Comparison of ENCODE assay signal across 1 cellular context in genomic region chr19:7522072-7522922, GRCh38.
A peak's percentile ranks its signal among the peaks of the same experiment; 100 is the strongest.
TF ChIP-seq lines count a peak whose summit lies in the region.

MCOLN1 (plus strand) TSS chr19:7522624; CDS start chr19:7522751, 127 bp downstream.

TF ChIP-seq in GM12878, 131 proteins besides CTCF, POLR2A, EP300 and RAD21 (continued from another document):
- TF ChIP-seq ZBTB4 (CRISPR knock-in tag; IDR thresholded peaks at IDR 0.05): peak; percentile 97
- TF ChIP-seq WRNIP1 (IDR thresholded peaks at IDR 0.05; ENCODE audit: borderline replicate concordance, low read depth, low read length): no peak
- peak; percentile 84; the same call in 1 of the 2 replicates for TF ChIP-seq HDAC2 (IDR thresholded peaks at IDR 0.05)
